ENCODE assay signal across 12 cellular contexts in genomic region chr15:85404922-85405293, GRCh38. TPM values are rescaled to one million over a fixed set of nuclear protein-coding genes. Genes with fewer than 3 reads are reported as not detected.
A peak's percentile ranks its signal among the peaks of the same experiment; 100 is the strongest.
DNase-seq lines count a peak whose midpoint lies in the region; ATAC-seq and TF ChIP-seq lines count a peak whose summit lies in the region.
"Had no signal": no experiment of that assay in that cellular context is flagged by ENCODE, and none has a peak within 500 bp of the region (broad histone marks: within the 10 kb centered on the region; RNA-seq: fewer than 3 reads in every experiment).

No MANE protein-coding gene starts in this region.

- H3K9me3 ChIP-seq in T-helper 17 cell (ENCODE audit: control insufficient read depth, low read length, poor library complexity, severe bottlenecking) = no peaks in the 10 kb centered on the region

- peak overlapping the region; percentile 47 to 82 for H3K4me3 Mint-ChIP-seq in activated T-cell treated with anti-CD3 and anti-CD28 coated beads, Interleukin-2, amount 50 U/mL, for 72 hours
- peak overlapping the region; percentile 2 for H3K4me3 Mint-ChIP-seq in T-helper 17 cell
- H3K4me3 Mint-ChIP-seq in stimulated activated naive B cell treated with anti-CD40 and anti-IgM and Interleukin-4, amounts not matched to agents 10 μg/mL and 1 μg/mL and 100 μg/mL, for 72 hours = peak overlapping the region; percentile 17 to 66

- no peaks in the 10 kb centered on the region for H3K27me3 Mint-ChIP-seq in activated T-cell treated with anti-CD3 and anti-CD28 coated beads, Interleukin-2, amount 50 U/mL, for 72 hours (ENCODE audit: low read depth)
- H3K27me3 Mint-ChIP-seq in T-helper 17 cell = no peaks in the 10 kb centered on the region
- H3K27me3 Mint-ChIP-seq in stimulated activated naive B cell treated with anti-CD40 and anti-IgM and Interleukin-4, amounts not matched to agents 10 μg/mL and 1 μg/mL and 100 μg/mL, for 72 hours = no peaks in the 10 kb centered on the region

- no peak for ATAC-seq in activated T-cell treated with anti-CD3 and anti-CD28 coated beads, Interleukin-2, amount 50 U/mL, for 72 hours (replicated peaks in 1 of 2)
- ATAC-seq in T-helper 17 cell = no peak
- no peak for ATAC-seq in stimulated activated naive B cell treated with anti-CD40 and anti-IgM and Interleukin-4, amounts not matched to agents 10 μg/mL and 1 μg/mL and 100 μg/mL, for 72 hours (replicated peaks)

- TF ChIP-seq CTCF in fibroblast of villous mesenchyme (IDR thresholded peaks at IDR 0.05; ENCODE audit: insufficient read depth, low read depth, low read length) = no peak

- no peak overlapping the region for H3K4me3 ChIP-seq in fibroblast of villous mesenchyme (ENCODE audit: low read depth, low read length)

- H3K9me3 Mint-ChIP-seq in activated T-cell treated with anti-CD3 and anti-CD28 coated beads, Interleukin-2, amount 50 U/mL, for 72 hours = no peaks in the 10 kb centered on the region
- no peaks in the 10 kb centered on the region for H3K9me3 Mint-ChIP-seq in stimulated activated naive B cell treated with anti-CD40 and anti-IgM and Interleukin-4, amounts not matched to agents 10 μg/mL and 1 μg/mL and 100 μg/mL, for 72 hours

- H3K4me1 Mint-ChIP-seq in activated T-cell treated with anti-CD3 and anti-CD28 coated beads, Interleukin-2, amount 50 U/mL, for 72 hours (ENCODE audit: low read depth) = peaks cover 88% of the 10 kb centered on the region
- peaks cover 54% of the 10 kb centered on the region for H3K4me1 Mint-ChIP-seq in T-helper 17 cell
- H3K4me1 Mint-ChIP-seq in stimulated activated naive B cell treated with anti-CD40 and anti-IgM and Interleukin-4, amounts not matched to agents 10 μg/mL and 1 μg/mL and 100 μg/mL, for 72 hours = peaks cover 49 to 90% of the 10 kb centered on the region in 2 donors

- DNase-seq in activated T-cell treated with anti-CD3 and anti-CD28 coated beads, Interleukin-2, amount 50 U/mL, for 72 hours = no peak
- DNase-seq in activated T-cell treated with anti-CD3 and anti-CD28 coated beads, Interleukin-2, amount 50 U/mL, for 1 hour = no peak
- DNase-seq in T-helper 17 cell (no peak), fibroblast of villous mesenchyme (ENCODE audit: low read depth) (peak; percentile 45), SHP77 (lab: John Stamatoyannopoulos, UW) (no peak), midbrain (lab: John Stamatoyannopoulos, UW) (no peak), epidermal melanocyte (ENCODE audit: insufficient read length, low spot score) (no peak)
- no peak for DNase-seq in stimulated activated naive B cell treated with anti-CD40 and anti-IgM and Interleukin-4, amounts not matched to agents 10 μg/mL and 1 μg/mL and 100 μg/mL, for 72 hours
- DNase-seq: activated CD4-positive, alpha-beta T cell treated with anti-CD3 and anti-CD28 coated beads for 48 hours; AML-193; effector CD8-positive, alpha-beta T cell; GOT3 had no signal

- peaks cover 0 to 3% of the 10 kb centered on the region in 2 donors for H3K36me3 Mint-ChIP-seq in activated T-cell treated with anti-CD3 and anti-CD28 coated beads, Interleukin-2, amount 50 U/mL, for 72 hours (ENCODE audit: insufficient read depth in 2 of 2)
- no peaks in the 10 kb centered on the region for H3K36me3 Mint-ChIP-seq in T-helper 17 cell (ENCODE audit: low read depth)
- peaks cover 0 to 5% of the 10 kb centered on the region in 2 donors for H3K36me3 Mint-ChIP-seq in stimulated activated naive B cell treated with anti-CD40 and anti-IgM and Interleukin-4, amounts not matched to agents 10 μg/mL and 1 μg/mL and 100 μg/mL, for 72 hours

- H3K27ac Mint-ChIP-seq in activated T-cell treated with anti-CD3 and anti-CD28 coated beads, Interleukin-2, amount 50 U/mL, for 72 hours = peak overlapping the region; percentile 95
- peak overlapping the region; percentile 91 for H3K27ac Mint-ChIP-seq in T-helper 17 cell
- H3K27ac Mint-ChIP-seq in stimulated activated naive B cell treated with anti-CD40 and anti-IgM and Interleukin-4, amounts not matched to agents 10 μg/mL and 1 μg/mL and 100 μg/mL, for 72 hours = peak overlapping the region; percentile 92

RNA-seq across cellular contexts. Expression of gene AKAP13, which starts 24.5 kb away (rescaled TPM):
- total RNA-seq in activated T-cell treated with anti-CD3 and anti-CD28 coated beads, Interleukin-2, amount 50 U/mL, for 72 hours = 100 to 1,000 TPM; 134 to 185 TPM
- total RNA-seq in T-helper 17 cell (100 to 1,000 TPM; 426 to 437 TPM), fibroblast of villous mesenchyme (116 and 164 TPM in 2 replicates)

Comparison
In these comparisons a context has a peak if more than half of its experiments do, and no peak if none do; other contexts are left out.
1. H3K4me3 Mint-ChIP-seq: peak in every context shown above with its lines; median percentile 64 in activated T-cell treated with anti-CD3 and anti-CD28 coated beads, Interleukin-2, amount 50 U/mL, for 72 hours; 42 in stimulated activated naive B cell treated with anti-CD40 and anti-IgM and Interleukin-4, amounts not matched to agents 10 μg/mL and 1 μg/mL and 100 μg/mL, for 72 hours; 2 in T-helper 17 cell.